8 cellular contexts compared by ENCODE assay signal in the genomic region with DNA sequence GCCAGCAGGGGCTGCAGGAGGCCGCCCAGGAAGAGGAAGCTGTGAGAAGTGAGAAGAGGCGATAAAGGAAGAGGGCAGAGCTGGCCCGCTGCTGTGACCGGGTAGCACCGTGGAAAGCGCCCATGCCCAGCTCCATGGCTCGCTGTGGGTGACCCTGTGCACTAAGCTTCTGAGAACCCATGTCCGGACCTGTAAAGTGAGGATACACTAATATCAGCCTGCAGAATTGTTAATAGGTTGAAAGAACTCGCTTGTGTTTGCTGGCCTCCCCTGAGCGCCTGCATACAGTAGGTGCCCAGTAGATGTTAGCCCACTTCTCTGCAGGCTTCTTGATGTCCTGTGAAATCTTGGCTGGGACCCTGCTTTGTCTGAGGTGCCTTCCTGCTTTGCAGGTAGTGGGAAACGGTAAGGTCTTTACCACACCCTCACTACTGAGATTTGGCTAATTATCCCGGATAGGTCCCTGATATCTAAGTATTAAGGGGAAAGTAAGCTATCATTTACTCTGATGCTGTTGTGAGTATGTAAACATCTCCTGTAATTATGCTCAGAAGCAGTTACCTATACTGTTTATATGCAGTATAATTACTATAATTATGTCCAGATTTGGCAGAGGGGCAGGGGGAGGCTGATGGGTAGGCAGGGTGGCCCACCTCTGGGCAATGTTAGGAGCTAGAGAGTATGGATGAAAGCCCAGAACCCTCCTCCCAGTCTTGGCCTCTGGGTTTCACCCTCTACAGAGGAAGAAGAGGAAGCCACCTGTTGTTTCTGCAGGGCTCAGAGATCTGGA. TPM values are rescaled to one million over a fixed set of nuclear protein-coding genes. Genes with fewer than 3 reads are reported as not detected.
DNase-seq lines count a peak whose midpoint lies in the region; ATAC-seq and TF ChIP-seq lines count a peak whose summit lies in the region.

No MANE protein-coding gene starts in this region.

- CTCF ChIA-PET in activated CD8-positive, alpha-beta T cell treated with anti-CD3 and anti-CD28 coated beads for 36 hours (lab: Charles Lee), result interaction anchor here (0.6 to 2.5 kb wide), 11 partner anchors 10 to 104 kb away, joined by 3 to 13 read pairs (median 4); no protein-coding TSS in a partner anchor

- no peaks in the 10 kb centered on the region for H3K9me3 ChIP-seq in right cardiac atrium (ENCODE audit: control insufficient read depth, low read length)
- H3K9me3 ChIP-seq in spleen, result no peaks in the 10 kb centered on the region

- TF ChIP-seq POLR2A in spleen (IDR thresholded peaks at IDR 0.05), result no peak

- no peak overlapping the region for H3K27ac Mint-ChIP-seq in HFFc6
- H3K27ac Mint-ChIP-seq in activated CD8-positive, alpha-beta T cell treated with anti-CD3 and anti-CD28 coated beads for 36 hours, result peak overlapping the region; percentile 86

- no peaks in the 10 kb centered on the region for H3K27me3 ChIP-seq in right cardiac atrium (ENCODE audit: control insufficient read depth, insufficient read depth)
- no peaks in the 10 kb centered on the region for H3K27me3 ChIP-seq in spleen (replicated peaks in 1 of 7)

- H3K36me3 ChIP-seq in spleen, result no peaks in the 10 kb centered on the region

- POLR2A ChIA-PET in activated CD8-positive, alpha-beta T cell treated with anti-CD3 and anti-CD28 coated beads for 36 hours (lab: Charles Lee), result interaction anchor here (0.7 to 5.2 kb wide), 9 partner anchors 12 to 93 kb away, joined by 3 to 47 read pairs (median 5); no protein-coding TSS in a partner anchor

- H3K4me3 ChIP-seq in AG09309 (ENCODE audit: control insufficient read depth, low read depth, low read length) (peak overlapping the region; percentile 58), right cardiac atrium (ENCODE audit: low read length) (peak overlapping the region; percentile 56), spleen (peak overlapping the region; percentile 54 to 86 (median 68))

- H3K4me1 Mint-ChIP-seq in HFFc6 (ENCODE audit: low read depth), result peaks cover 49% of the 10 kb centered on the region
- H3K4me1 Mint-ChIP-seq in activated CD8-positive, alpha-beta T cell treated with anti-CD3 and anti-CD28 coated beads for 36 hours (ENCODE audit: low read depth), result peaks cover 43% of the 10 kb centered on the region

- TF ChIP-seq CTCF in AG09309 (IDR thresholded peaks at IDR 0.05; ENCODE audit: control insufficient read depth, insufficient read depth, low read depth, low read length, missing control alignments) (no peak), HFFc6 (IDR thresholded peaks at IDR 0.05) (no peak), spleen (IDR thresholded peaks at IDR 0.05 in 8 of 11, conservative IDR thresholded peaks at IDR 0.05 in 3 of 11) (peak in 1 of 11 experiments; percentile 17)
- no peak for TF ChIP-seq CTCF in activated CD8-positive, alpha-beta T cell treated with anti-CD3 and anti-CD28 coated beads for 36 hours (IDR thresholded peaks at IDR 0.05)

- intact Hi-C loops in activated CD8-positive, alpha-beta T cell treated with anti-CD3 and anti-CD28 coated beads for 36 hours (cut with micrococcal nuclease), result no loop called here
- intact Hi-C loops in right cardiac atrium (cut with DNase I), result no loop called here
- intact Hi-C loops in spleen (cut with DNase I; ENCODE audit: low total_unique reads), result no loop called here

- no peaks in the 10 kb centered on the region for H3K9me3 Mint-ChIP-seq in HFFc6
- H3K9me3 Mint-ChIP-seq in activated CD8-positive, alpha-beta T cell treated with anti-CD3 and anti-CD28 coated beads for 36 hours, result no peaks in the 10 kb centered on the region

- 16% methylated on average over 12 of the region's 12 CpGs for WGBS in right cardiac atrium
- 6 to 8% (median 8%) methylated on average over 12 of the region's 12 CpGs for WGBS in spleen, 5 donors

- H3K36me3 Mint-ChIP-seq in HFFc6 (ENCODE audit: low read depth), result no peaks in the 10 kb centered on the region
- no peaks in the 10 kb centered on the region for H3K36me3 Mint-ChIP-seq in activated CD8-positive, alpha-beta T cell treated with anti-CD3 and anti-CD28 coated beads for 36 hours (ENCODE audit: low read depth)

- H3K4me3 Mint-ChIP-seq in HFFc6, result peak overlapping the region; percentile 88
- peak overlapping the region; percentile 79 for H3K4me3 Mint-ChIP-seq in activated CD8-positive, alpha-beta T cell treated with anti-CD3 and anti-CD28 coated beads for 36 hours

- peaks cover 13% of the 10 kb centered on the region for H3K4me1 ChIP-seq in right cardiac atrium (ENCODE audit: control insufficient read depth, insufficient read depth, low read length)
- peaks cover 28 to 82% (median 64%) of the 10 kb centered on the region in 6 donors for H3K4me1 ChIP-seq in spleen

- DNase-seq in AG09309 (ENCODE audit: low read depth), result no peak
- no peak for DNase-seq in HFFc6
- peak; percentile 64 for DNase-seq in activated CD8-positive, alpha-beta T cell treated with anti-CD3 and anti-CD28 coated beads for 36 hours
- peak in 1 of 3 donors; percentile 87 for DNase-seq in right cardiac atrium
- peak; percentile 93 for DNase-seq in spleen
- DNase-seq in NCI-H2107 (lab: John Stamatoyannopoulos, UW), result no peak

- H3K27me3 Mint-ChIP-seq in HFFc6 (ENCODE audit: insufficient read depth), result peaks cover 4% of the 10 kb centered on the region
- no peaks in the 10 kb centered on the region for H3K27me3 Mint-ChIP-seq in activated CD8-positive, alpha-beta T cell treated with anti-CD3 and anti-CD28 coated beads for 36 hours

- H3K27ac ChIP-seq in right cardiac atrium (ENCODE audit: low read length) (peak overlapping the region; percentile 43), spleen (peak overlapping the region; percentile 81 to 96 (median 93))

- peak; percentile 3 for ATAC-seq in activated CD8-positive, alpha-beta T cell treated with anti-CD3 and anti-CD28 coated beads for 36 hours
- ATAC-seq in right cardiac atrium (no peak), HG02885 (IDR thresholded peaks at IDR 0.05; ENCODE audit: poor library complexity, unreplicated experiment) (no peak), GM19324 (IDR thresholded peaks at IDR 0.05; ENCODE audit: low FRiP score, unreplicated experiment) (no peak)

RNA-seq across cellular contexts. Expression of a gene that starts 1.2 kb away (rescaled TPM):
- 10 to 100 TPM; 10.8 to 14.4 (median 11.2) TPM for total RNA-seq in HFFc6 (2021; fragmentation: NEBNext Ultra II Directional; extraction: Animal tissue kit (Norgen Biotek cat#: 25700))
- 10 to 100 TPM; 16.2 to 18.8 TPM for total RNA-seq in activated CD8-positive, alpha-beta T cell treated with anti-CD3 and anti-CD28 coated beads for 36 hours
- total RNA-seq in right cardiac atrium, result 10 to 100 TPM; 24.8 to 32.5 (median 27.4) TPM
- polyA plus RNA-seq in right cardiac atrium, result 12.1 TPM
- 100 to 1,000 TPM in 3 of 7 donors, 10 to 100 TPM in 4; 77.7 to 139 (median 84.8) TPM for total RNA-seq in spleen
- 10 to 100 TPM; 11.6 to 49.3 (median 13.1) TPM for polyA plus RNA-seq in spleen

RNA-seq across cellular contexts. Expression of a gene that starts 46.7 kb away (rescaled TPM):
- total RNA-seq in HFFc6 (2021; fragmentation: NEBNext Ultra II Directional; extraction: Animal tissue kit (Norgen Biotek cat#: 25700)), result 1,000 to 10,000 TPM; 1,897 to 2,167 (median 1,932) TPM
- 1,000 to 10,000 TPM; 4,906 to 4,954 TPM for total RNA-seq in activated CD8-positive, alpha-beta T cell treated with anti-CD3 and anti-CD28 coated beads for 36 hours
- total RNA-seq in right cardiac atrium, result 1,000 to 10,000 TPM; 1,039 to 1,263 (median 1,178) TPM
- 1,021 TPM for polyA plus RNA-seq in right cardiac atrium
- 1,000 to 10,000 TPM; 1,482 to 2,624 (median 2,197) TPM for total RNA-seq in spleen
- polyA plus RNA-seq in spleen, result 1,000 to 10,000 TPM; 4,940 to 5,449 (median 5,352) TPM

Comparison
In these comparisons a context has a peak if more than half of its experiments do, and no peak if none do; other contexts are left out.
1. DNase-seq: peak in activated CD8-positive, alpha-beta T cell treated with anti-CD3 and anti-CD28 coated beads for 36 hours (single experiment) and spleen (single experiment); none in AG09309 (single experiment), HFFc6 (single experiment) and NCI-H2107 (single experiment).
2. Peak in every context shown above with its lines, with median percentiles within 50 percentile points of each other: H3K4me3 ChIP-seq.